ENCODE assay signal across 24 cellular contexts in the genomic region with DNA sequence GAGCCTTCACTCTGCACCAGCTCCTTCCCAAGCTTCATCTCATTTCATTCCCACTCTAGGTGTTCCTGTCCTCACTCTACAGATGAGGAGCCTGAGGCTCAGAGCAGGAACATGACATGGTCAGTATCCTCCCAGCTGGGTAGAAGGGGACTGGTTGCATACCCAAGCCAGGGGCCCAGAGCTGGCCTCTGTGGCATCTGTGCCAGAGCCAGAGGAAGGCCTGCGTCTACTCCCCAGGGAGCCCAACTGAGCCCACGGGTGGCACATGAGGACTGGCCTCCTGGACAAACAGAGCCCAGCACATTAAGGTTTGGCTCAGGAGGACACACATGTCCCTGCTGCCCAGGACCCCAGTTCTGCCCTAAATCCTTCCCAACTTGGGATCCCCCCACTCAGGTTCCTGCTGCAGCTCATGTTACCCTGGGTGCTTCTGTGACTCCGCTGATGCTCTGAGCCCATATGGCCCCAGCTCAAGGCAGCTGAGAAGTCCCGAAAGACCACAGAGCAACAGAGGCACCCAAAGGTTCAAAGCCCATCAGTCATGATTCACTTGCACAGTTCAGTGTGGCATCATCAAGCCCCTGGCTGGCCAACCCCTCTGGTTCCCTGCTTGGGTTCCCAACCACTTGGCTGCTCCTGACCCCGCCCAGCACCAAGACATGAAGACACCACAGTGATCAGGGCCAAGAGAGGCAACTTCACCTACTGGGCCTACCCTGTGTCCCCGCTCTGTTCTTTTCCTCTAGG.
"Had no signal": no experiment of that assay in that cellular context is flagged by ENCODE, and none has a peak within 500 bp of the region (broad histone marks: within the 10 kb centered on the region; RNA-seq: fewer than 3 reads in every experiment).

No MANE protein-coding gene starts in this region.

- H3K4me1 Mint-ChIP-seq: central memory CD8-positive, alpha-beta T cell; naive thymus-derived CD8-positive, alpha-beta T cell had no signal

- H3K9me3 Mint-ChIP-seq: activated naive CD4-positive, alpha-beta T cell treated with anti-CD3 and anti-CD28 coated beads, Interleukin-2, amount 10 ng/mL, durations not matched to agents 7 days and 5 days; activated T-cell treated with anti-CD3 and anti-CD28 coated beads, Interleukin-2, amount 50 U/mL, for 72 hours; central memory CD8-positive, alpha-beta T cell; neural crest cell; stimulated activated naive CD8-positive, alpha-beta T cell treated with anti-CD3 and anti-CD28 coated beads, Interleukin-15, Interleukin-2, amounts not matched to agents 100 ng/mL and 50 ng/mL, for 24 hours; type B pancreatic cell had no signal

- H3K9me3 ChIP-seq: breast epithelium, esophagus squamous epithelium, right lobe of liver, thoracic aorta, uterus had no signal

- H3K27ac Mint-ChIP-seq: activated naive CD4-positive, alpha-beta T cell treated with anti-CD3 and anti-CD28 coated beads, Interleukin-2, amount 10 ng/mL, durations not matched to agents 7 days and 5 days; activated T-cell treated with anti-CD3 and anti-CD28 coated beads, Interleukin-2, amount 50 U/mL, for 72 hours; stimulated activated naive CD8-positive, alpha-beta T cell treated with anti-CD3 and anti-CD28 coated beads, Interleukin-15, Interleukin-2, amounts not matched to agents 100 ng/mL and 50 ng/mL, for 24 hours; type B pancreatic cell had no signal

- ATAC-seq: activated T-cell treated with anti-CD3 and anti-CD28 coated beads, Interleukin-2, amount 50 U/mL, for 72 hours; left colon; naive thymus-derived CD8-positive, alpha-beta T cell; right lobe of liver had no signal

- H3K36me3 Mint-ChIP-seq: activated naive CD4-positive, alpha-beta T cell treated with anti-CD3 and anti-CD28 coated beads, Interleukin-2, amount 10 ng/mL, durations not matched to agents 7 days and 5 days; naive thymus-derived CD8-positive, alpha-beta T cell; type B pancreatic cell had no signal

- H3K36me3 ChIP-seq: breast epithelium, esophagus squamous epithelium, right lobe of liver, thoracic aorta, uterus had no signal

- H3K4me1 ChIP-seq: breast epithelium, right lobe of liver, uterus had no signal

- H3K4me3 ChIP-seq: breast epithelium, esophagus squamous epithelium, right lobe of liver, skin epidermis, thoracic aorta, uterus had no signal

- DNase-seq: activated CD4-positive, alpha-beta T cell treated with anti-CD3 and anti-CD28 coated beads for 4 hours; activated CD4-positive, alpha-beta T cell treated with anti-CD3 and anti-CD28 coated beads, Interleukin-2, amount 50 U/mL, for 4 hours; activated gamma-delta T cell; activated naive CD4-positive, alpha-beta T cell treated with anti-CD3 and anti-CD28 coated beads, Interleukin-2, amount 10 ng/mL, durations not matched to agents 7 days and 5 days; activated T-cell treated with anti-CD3 and anti-CD28 coated beads for 4 hours; activated T-cell treated with anti-CD3 and anti-CD28 coated beads, Interleukin-2, amount 50 U/mL, for 72 hours; amygdala; dermis blood vessel endothelial cell; effector CD4-positive, alpha-beta T cell; esophagus squamous epithelium; midbrain; naive thymus-derived CD8-positive, alpha-beta T cell; right lobe of liver; stimulated activated CD4-positive, alpha-beta T cell treated with anti-CD3 and anti-CD28 coated beads, Interleukin-12 subunit alpha, Interleukin-12 subunit beta, amount 100 ng/mL, for 4 hours; stimulated activated CD4-positive, alpha-beta T cell treated with anti-CD3 and anti-CD28 coated beads, Interleukin-4, amount 100 ng/mL, for 1 hour had no signal

- H3K4me3 Mint-ChIP-seq: activated naive CD4-positive, alpha-beta T cell treated with anti-CD3 and anti-CD28 coated beads, Interleukin-2, amount 10 ng/mL, durations not matched to agents 7 days and 5 days; activated T-cell treated with anti-CD3 and anti-CD28 coated beads, Interleukin-2, amount 50 U/mL, for 72 hours; central memory CD8-positive, alpha-beta T cell; naive thymus-derived CD8-positive, alpha-beta T cell; neural crest cell; stimulated activated naive CD8-positive, alpha-beta T cell treated with anti-CD3 and anti-CD28 coated beads, Interleukin-15, Interleukin-2, amounts not matched to agents 100 ng/mL and 50 ng/mL, for 24 hours; type B pancreatic cell had no signal

- H3K27me3 ChIP-seq: breast epithelium, esophagus squamous epithelium, right lobe of liver, uterus had no signal

- H3K27ac ChIP-seq: breast epithelium, esophagus squamous epithelium, right lobe of liver, skin epidermis, thoracic aorta, uterus had no signal
